ENCODE assay signal across 30 cellular contexts in the genomic region with DNA sequence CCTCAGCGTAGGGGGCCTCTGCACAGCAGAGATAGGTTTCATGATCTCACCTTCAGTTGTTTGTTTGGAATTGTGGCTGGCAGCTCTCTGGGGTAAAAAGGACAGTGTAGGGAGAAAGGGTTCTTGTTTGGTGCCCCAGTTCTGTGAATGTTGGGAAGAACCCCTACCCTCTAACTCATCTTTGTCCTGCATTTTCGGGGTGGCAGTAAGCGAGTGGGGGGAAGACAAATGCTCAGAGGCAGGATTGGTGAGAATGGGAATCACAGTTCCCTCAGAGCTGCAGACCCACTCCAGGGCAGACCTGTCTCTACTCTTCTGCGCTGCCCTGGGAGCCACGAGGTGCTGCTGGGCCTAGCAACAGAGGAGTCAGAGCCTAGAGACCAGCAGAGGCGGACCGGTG. TPM values are rescaled to one million over a fixed set of nuclear protein-coding genes. Genes with fewer than 3 reads are reported as not detected.
DNase-seq lines count a peak whose midpoint lies in the region; ATAC-seq, FAIRE-seq and TF ChIP-seq lines count a peak whose summit lies in the region.
"Had no signal": no experiment of that assay in that cellular context is flagged by ENCODE, and none has a peak within 500 bp of the region (broad histone marks: within the 10 kb centered on the region; RNA-seq: fewer than 3 reads in every experiment).

No MANE protein-coding gene starts in this region.

- no peaks in the 10 kb centered on the region for H3K36me3 ChIP-seq in HAP-1 (replicated peaks)
- peaks cover 0 to 14% (median 0%) of the 10 kb centered on the region in 4 experiments; a peak in 1 of 8 replicates for H3K36me3 ChIP-seq in H1 (ENCODE audit: control insufficient read depth in 2 of 4, insufficient read depth in 4 of 4, low read length in 3 of 4)
- H3K36me3 ChIP-seq: SJSA1 had no signal

- H3K23ac ChIP-seq in H1 (ENCODE audit: insufficient read length) = no peak overlapping the region

- H4K5ac ChIP-seq in H1 (ENCODE audit: insufficient read length, low read depth, low read length) = no peak overlapping the region

- peaks cover 98% of the 10 kb centered on the region for H3K27me3 Mint-ChIP-seq in neural crest cell (ENCODE audit: low read depth)
- peaks cover 90% of the 10 kb centered on the region for H3K27me3 Mint-ChIP-seq in type B pancreatic cell

- H3K27me3 ChIP-seq in HAP-1 (ENCODE audit: low read depth) (no peaks in the 10 kb centered on the region), H1 (replicated peaks in 1 of 4; ENCODE audit: control insufficient read depth in 3 of 4, extremely low read depth in 1 of 4, insufficient read depth in 3 of 4, low read length in 3 of 4) (peaks cover 99 to 100% (median 100%) of the 10 kb centered on the region in 4 experiments)

- no peak overlapping the region for H3K27ac ChIP-seq in H1 (ENCODE audit: low read depth, low read length)
- H3K27ac ChIP-seq: C4-2B, PC-9, SJSA1 had no signal

- no peak for TF ChIP-seq RAD21 in H1 (IDR thresholded peaks at IDR 0.05 in 1 of 2, conservative IDR thresholded peaks at IDR 0.05 in 1 of 2; ENCODE audit: low read depth in 2 of 2, low read length in 2 of 2)

- no peak for TF ChIP-seq CTCF in H1 (IDR thresholded peaks at IDR 0.05; ENCODE audit: control extremely low read depth in 1 of 3, insufficient read depth in 1 of 3, low read depth in 1 of 3, low read length in 3 of 3)
- no peak for TF ChIP-seq CTCF in neural crest cell (conservative IDR thresholded peaks at IDR 0.05)
- no peak for TF ChIP-seq CTCF in type B pancreatic cell (conservative IDR thresholded peaks at IDR 0.05)

- H3K9me3 ChIP-seq in HAP-1 (no peaks in the 10 kb centered on the region), H1 (ENCODE audit: insufficient read depth in 2 of 2, low read depth in 1 of 2, low read length in 1 of 2) (0 out of 4 replicates have a peak, but pooled peaks cover 0 to 4% of the 10 kb centered on the region in 2 experiments)
- H3K9me3 ChIP-seq: Caco-2 had no signal

- 25% methylated on average over 7 of the region's 7 CpGs; no CpG with 5 or more reads in 1 of the 2 experiments for whole genome bisulfite sequencing in H1 (ENCODE audit: extremely low coverage in 1 of 2, insufficient coverage in 1 of 2, insufficient read length in 1 of 2, insufficient replicate concordance in 2 of 2, low coverage in 1 of 2, low lambda C conversion rate in 2 of 2, missing lambda C conversion rate in 1 of 2), 2 experiments

- POLR2A ChIA-PET in H1 (lab: Charles Lee; ENCODE audit: partially characterized antibody) = no interaction called here

- H4K20me1 ChIP-seq in H1 (replicated peaks in 1 of 2; ENCODE audit: control insufficient read depth in 1 of 2, insufficient read depth in 2 of 2, low read length in 2 of 2) = peaks cover 41% of the 10 kb centered on the region in 2 experiments

- H3K4me1 ChIP-seq in HAP-1 (peaks cover 8% of the 10 kb centered on the region), H1 (replicated peaks in 1 of 4; ENCODE audit: control insufficient read depth in 3 of 4, insufficient read depth in 4 of 4, low read length in 3 of 4) (peaks cover 3 to 25% (median 6%) of the 10 kb centered on the region in 4 experiments)
- H3K4me1 ChIP-seq: SJSA1 had no signal

- no peak overlapping the region for H3K4ac ChIP-seq in H1 (replicated peaks; ENCODE audit: insufficient read length, low read depth, low read length)

- no peak overlapping the region for H2BK12ac ChIP-seq in H1 (ENCODE audit: low read depth, low read length)

- H4K8ac ChIP-seq in H1 (ENCODE audit: extremely low read depth, insufficient read depth, low read length) = no peak overlapping the region

- no peak for TF ChIP-seq EP300 in H1 (IDR thresholded peaks at IDR 0.05; ENCODE audit: borderline replicate concordance in 1 of 2, low read depth in 2 of 2, low read length in 2 of 2)

- H3K4me3 ChIP-seq in HAP-1 = peak overlapping the region; percentile 42
- H3K4me3 ChIP-seq in H1 (ENCODE audit: extremely low read depth in 1 of 4, insufficient read depth in 2 of 4, low read depth in 3 of 4, low read length in 4 of 4) = no peak overlapping the region
- H3K4me3 ChIP-seq: GM12878, K562, PC-9, SJSA1 had no signal

- H3K36me3 Mint-ChIP-seq in neural crest cell (ENCODE audit: low read depth) (peaks cover 2% of the 10 kb centered on the region), type B pancreatic cell (no peaks in the 10 kb centered on the region)
- H3K36me3 Mint-ChIP-seq: CD8-positive, alpha-beta T cell had no signal

- DNase-seq in HAP-1 (ENCODE audit: low spot score in 2 of 2) (no peak), H1 (ENCODE audit: low read depth in 1 of 2, low spot score in 2 of 2) (no peak), neural crest cell (ENCODE audit: low read depth, low spot score) (no peak), type B pancreatic cell (ENCODE audit: extremely low spot score, unreplicated experiment) (no peak), NCI-H345 (lab: John Stamatoyannopoulos, UW) (no peak), C1 segment of cervical spinal cord (lab: John Stamatoyannopoulos, UW) (no peak)
- DNase-seq: Caco-2; CD8-positive, alpha-beta T cell; EL; GDM1; H9; Kasumi-1; NCI-H1092 treated with DMSO at 0.1 percent for 48 hours; NCI-H1436; NCI-H187; NCI-H2081 treated with DMSO at 0.1 percent for 48 hours; NCI-H446; NCI-H524 treated with DMSO at 0.1 percent for 48 hours; PC-9 had no signal

- H3K79me1 ChIP-seq in H1 (ENCODE audit: low read depth, low read length) = no peaks in the 10 kb centered on the region

- TF ChIP-seq POLR2A in H1 (IDR thresholded peaks at IDR 0.05; ENCODE audit: control extremely low read depth in 1 of 2, low read depth in 2 of 2, low read length in 2 of 2) = no peak

- H4K91ac ChIP-seq in H1 (replicated peaks; ENCODE audit: insufficient read length, low read length) = no peak overlapping the region

- no peak overlapping the region; the same call in 1 of the 2 replicates for H3K18ac ChIP-seq in H1 (ENCODE audit: extremely low read depth, low read length)

- no peak overlapping the region for H2AFZ ChIP-seq in H1 (ENCODE audit: low read length)
- H2AFZ ChIP-seq: PC-9 had no signal

- H3K27ac Mint-ChIP-seq in neural crest cell (ENCODE audit: unreplicated experiment) (no peak overlapping the region), type B pancreatic cell (no peak overlapping the region)
- H3K27ac Mint-ChIP-seq: CD8-positive, alpha-beta T cell had no signal

- no peaks in the 10 kb centered on the region for H3K23me2 ChIP-seq in H1 (ENCODE audit: low read depth, low read length)

- CTCF ChIA-PET in H1 (lab: Charles Lee; ENCODE audit: partially characterized antibody) = interaction anchor here (0.5 to 3.1 kb wide), 10 partner anchors 8 to 213 kb away, joined by 3 to 15 read pairs (median 4); no protein-coding TSS in a partner anchor

- H3K14ac ChIP-seq in H1 (ENCODE audit: insufficient read length) = no peak overlapping the region

- H2BK15ac ChIP-seq in H1 (ENCODE audit: low read length) = no peak overlapping the region; the same call in 1 of the 2 replicates

- no peak overlapping the region for H3K9ac ChIP-seq in H1 (replicated peaks in 1 of 4; ENCODE audit: extremely low read depth in 1 of 4, low read depth in 3 of 4, low read length in 3 of 4)

- no peaks in the 10 kb centered on the region for H3K79me2 ChIP-seq in H1 (ENCODE audit: control insufficient read depth in 1 of 2, insufficient read depth in 2 of 2, low read length in 2 of 2)

- H3K9me3 Mint-ChIP-seq in neural crest cell (no peaks in the 10 kb centered on the region), type B pancreatic cell (no peaks in the 10 kb centered on the region)
- H3K9me3 Mint-ChIP-seq: CD8-positive, alpha-beta T cell had no signal

- FAIRE-seq in H1 (lab: Jason Lieb, UNC) = no peak
- FAIRE-seq: A204.1, GM12878, HTR-8/SVneo, K562 had no signal

- in situ Hi-C loops in HAP-1 (cut with MboI; ENCODE audit: low sequenced_read_pairs) = no loop called here

- peak overlapping the region; percentile 7; the same call in 1 of the 2 replicates for H2AK5ac ChIP-seq in H1 (ENCODE audit: low read depth, low read length)

- ATAC-seq in GM18502 (IDR thresholded peaks at IDR 0.05; ENCODE audit: poor library complexity, unreplicated experiment) = no peak
- ATAC-seq: CD8-positive, alpha-beta T cell; GM12878; K562; Right ventricle myocardium inferior had no signal

- no peak overlapping the region for H2BK120ac ChIP-seq in H1 (replicated peaks; ENCODE audit: low read depth, low read length)

- H2BK5ac ChIP-seq in H1 (ENCODE audit: low read depth, low read length) = no peak overlapping the region

- H3K4me1 Mint-ChIP-seq in neural crest cell (peaks cover 21% of the 10 kb centered on the region), type B pancreatic cell (ENCODE audit: unreplicated experiment) (peaks cover 25% of the 10 kb centered on the region)

- H3K4me2 ChIP-seq in H1 (ENCODE audit: insufficient read depth in 1 of 2, low read depth in 2 of 2, low read length in 2 of 2) = no peak overlapping the region; a peak in 1 of 4 replicates
- H3K4me2 ChIP-seq: PC-9 had no signal

- H3K56ac ChIP-seq in H1 (replicated peaks; ENCODE audit: insufficient read length, low read depth, low read length) = no peak overlapping the region

- H3K4me3 Mint-ChIP-seq in neural crest cell = peak overlapping the region; percentile 29
- H3K4me3 Mint-ChIP-seq in type B pancreatic cell = peak overlapping the region; percentile 46

- H2BK20ac ChIP-seq in H1 (ENCODE audit: low read length) = peak overlapping the region; percentile 92; the same call in 1 of the 2 replicates

TF ChIP-seq in H1, 55 proteins besides CTCF, POLR2A, EP300 and RAD21:
- TF ChIP-seq RNF2 (IDR thresholded peaks at IDR 0.05; ENCODE audit: borderline replicate concordance, low read depth, low read length, missing control alignments, poor library complexity, severe bottlenecking) (peak; percentile 79), CHD2 (IDR thresholded peaks at IDR 0.05; ENCODE audit: low read length) (no peak)

RNA-seq across cellular contexts. Expression of gene LBX1, which starts 1.8 kb away (rescaled TPM):
- total RNA-seq in H1 (2021; fragmentation: NEBNext Ultra II Directional; extraction: Animal tissue kit (Norgen Biotek cat#: 25700)) = not detected in 2 replicates
- not detected in 2 replicates for polyA plus RNA-seq in H1 (2011; rRNA removed)
- not detected for polyA plus RNA-seq in H1 (2011; cell fraction: cytosol; rRNA removed)
- polyA plus RNA-seq in H1 (2011; cell fraction: nucleus; rRNA removed) = not detected
- polyA plus RNA-seq in H1 (2012, experiment 1 of 2) = not detected in 4 replicates
- polyA plus RNA-seq in H1 (2012, experiment 2 of 2) = not detected
- not detected for polyA plus RNA-seq in H1 (2013, experiment 1 of 2)
- not detected for polyA plus RNA-seq in H1 (2013, experiment 2 of 2)
- not detected in 2 replicates for polyA minus RNA-seq in H1 (2011; rRNA and poly(A)+ RNA removed)
- polyA minus RNA-seq in H1 (2011; cell fraction: cytosol; rRNA and poly(A)+ RNA removed) = not detected
- not detected for polyA minus RNA-seq in H1 (2011; cell fraction: nucleus; rRNA and poly(A)+ RNA removed)
- total RNA-seq in neural crest cell = 1.0 and 1.1 TPM in 2 replicates
- total RNA-seq in type B pancreatic cell (ENCODE audit: low replicate concordance) = 4.7 TPM in 1 of 2 replicates, not detected in the other
- total RNA-seq: Caco-2; CD8-positive, alpha-beta T cell; GM12878; H9; K562; M059J; PC-9; Right ventricle myocardium inferior; RPMI7951; SJSA1 had no signal
- polyA plus RNA-seq: AG04450, GM12878, K562 had no signal
